ENCODE assay signal across 9 cellular contexts in the genomic region with DNA sequence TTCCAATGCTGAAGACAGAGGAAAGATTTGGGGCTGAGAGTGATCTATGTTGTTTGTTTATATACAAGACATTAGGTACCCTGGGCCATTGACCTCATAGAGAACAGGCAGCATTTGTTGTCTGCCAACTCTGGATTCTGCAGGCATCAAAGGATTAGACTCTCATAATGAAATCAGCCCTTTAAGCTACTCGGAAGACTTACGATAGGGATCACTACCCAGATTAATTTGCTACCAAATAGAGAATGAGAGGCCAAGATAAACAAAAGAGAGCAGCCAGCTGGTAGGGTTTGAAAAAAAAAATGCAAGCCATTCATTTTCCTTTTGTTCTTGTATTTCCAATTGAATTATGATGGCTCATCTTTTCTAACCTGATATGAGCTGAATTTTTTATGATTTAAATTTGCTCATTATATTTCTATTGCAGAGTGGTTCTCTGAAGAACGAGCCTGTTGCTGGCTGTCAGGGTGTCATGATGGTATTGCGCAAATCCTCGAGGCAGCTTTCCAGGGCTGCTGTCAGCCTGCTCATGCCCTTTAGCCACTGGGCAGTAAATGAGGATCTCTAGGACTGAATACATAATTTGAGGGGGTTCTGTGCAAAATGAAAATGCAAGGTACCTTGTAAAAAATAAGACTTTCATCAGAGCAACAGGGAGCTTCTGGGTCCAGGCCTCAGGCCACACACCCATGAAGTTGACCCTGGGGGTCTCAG.
DNase-seq lines count a peak whose midpoint lies in the region; FAIRE-seq and TF ChIP-seq lines count a peak whose summit lies in the region.
"Had no signal": no experiment of that assay in that cellular context is flagged by ENCODE, and none has a peak within 500 bp of the region (broad histone marks: within the 10 kb centered on the region; RNA-seq: fewer than 3 reads in every experiment).

No MANE protein-coding gene starts in this region.

- H2AFZ ChIP-seq in astrocyte (ENCODE audit: low read depth, low read length), result no peak overlapping the region

- BruUV-seq in A673 (replicated peaks; lab: Mats Ljungman, UMichigan), result no TSS peak

- no peaks in the 10 kb centered on the region for H4K20me1 ChIP-seq in astrocyte (ENCODE audit: insufficient read depth, low read length)

- intact Hi-C loops in A673 (cut with micrococcal nuclease; ENCODE audit: unreplicated experiment), result no loop called here
- intact Hi-C loops in testis (cut with DNase I; ENCODE audit: low total_unique reads), result no loop called here

- POLR2A ChIA-PET in A673 (lab: Charles Lee; ENCODE audit: low non-redundant PET), result interaction anchor here (0.7 kb wide), 1 partner anchor 454 kb away, joined by 3 read pairs; no protein-coding TSS in a partner anchor

- H3K9me3 ChIP-seq in astrocyte (ENCODE audit: insufficient read depth, low read depth, low read length) (no peaks in the 10 kb centered on the region), A673 (ENCODE audit: low read depth, low read length, poor library complexity, severe bottlenecking) (no peaks in the 10 kb centered on the region), testis (no peaks in the 10 kb centered on the region)

- H3K9ac ChIP-seq in astrocyte (ENCODE audit: low read length), result no peak overlapping the region

- no peak for FAIRE-seq in astrocyte (lab: Jason Lieb, UNC)

- peaks cover 9% of the 10 kb centered on the region for H3K9me3 Mint-ChIP-seq in astrocyte (ENCODE audit: unreplicated experiment)

- CTCF ChIA-PET in A673 (lab: Charles Lee), result no interaction called here

- H3K4me1 ChIP-seq in astrocyte (ENCODE audit: insufficient read depth, low read length) (no peaks in the 10 kb centered on the region), A673 (ENCODE audit: insufficient read depth, low read length, poor library complexity, severe bottlenecking) (no peaks in the 10 kb centered on the region), testis (no peaks in the 10 kb centered on the region)

- no peaks in the 10 kb centered on the region for H3K79me2 ChIP-seq in astrocyte (ENCODE audit: insufficient read depth, low read length)

- peak; percentile 38 for DNase-seq in Ammon's horn (ENCODE audit: low spot score)
- DNase-seq in NCI-H1417 treated with DMSO at 0.1 percent for 48 hours (lab: John Stamatoyannopoulos, UW), result peak; percentile 22
- DNase-seq in astrocyte (ENCODE audit: low read depth), result peak; percentile 15
- peak; percentile 57 for DNase-seq in kidney glomerular epithelial cell (lab: John Stamatoyannopoulos, UW)
- DNase-seq in A673 (ENCODE audit: low spot score), result no peak
- DNase-seq in cortex of kidney (lab: John Stamatoyannopoulos, UW), result no peak
- DNase-seq in activated CD8-positive, alpha-beta memory T cell treated with anti-CD3 and anti-CD28 coated beads, Interleukin-2, amount 50 U/mL, for 48 hours, result no peak
- no peak for DNase-seq in testis
- DNase-seq: CD4-positive, alpha-beta memory T cell had no signal

- no peak overlapping the region for H3K4me3 ChIP-seq in astrocyte (ENCODE audit: insufficient read depth, low read depth, low read length)
- H3K4me3 ChIP-seq in A673 (ENCODE audit: low read depth, low read length, poor library complexity, severe bottlenecking), result no peak overlapping the region
- no peak overlapping the region for H3K4me3 ChIP-seq in testis

- no peak overlapping the region for H3K4me2 ChIP-seq in astrocyte (ENCODE audit: low read length)

- H3K27ac Mint-ChIP-seq in astrocyte (ENCODE audit: unreplicated experiment), result no peak overlapping the region
- H3K27ac Mint-ChIP-seq: CD4-positive, alpha-beta memory T cell had no signal

- TF ChIP-seq POLR2A in testis (IDR thresholded peaks at IDR 0.05), result no peak

- H3K4me3 Mint-ChIP-seq in astrocyte (ENCODE audit: unreplicated experiment), result no peak overlapping the region
- H3K4me3 Mint-ChIP-seq: CD4-positive, alpha-beta memory T cell had no signal

- TF ChIP-seq CTCF in astrocyte (IDR thresholded peaks at IDR 0.05; ENCODE audit: insufficient read depth, low read depth, low read length) (no peak), A673 (conservative IDR thresholded peaks at IDR 0.05; ENCODE audit: low read depth, low read length) (no peak), testis (IDR thresholded peaks at IDR 0.05) (no peak)

- no peaks in the 10 kb centered on the region for H3K36me3 Mint-ChIP-seq in astrocyte (ENCODE audit: low read depth, unreplicated experiment)
- H3K36me3 Mint-ChIP-seq: CD4-positive, alpha-beta memory T cell had no signal

- WGBS in testis, 2 donors, result 55 to 58% methylated on average over 5 of the region's 5 CpGs

- no peak overlapping the region for H3K27ac ChIP-seq in astrocyte (ENCODE audit: low read depth, low read length)
- no peak overlapping the region for H3K27ac ChIP-seq in A673 (ENCODE audit: low read depth, low read length, poor library complexity, severe bottlenecking)
- no peak overlapping the region for H3K27ac ChIP-seq in testis

- no peaks in the 10 kb centered on the region for H3K27me3 ChIP-seq in astrocyte (ENCODE audit: insufficient read depth, low read length)
- H3K27me3 ChIP-seq in A673 (replicated peaks; ENCODE audit: insufficient read depth, low read depth, low read length, poor library complexity), result no peaks in the 10 kb centered on the region
- no peaks in the 10 kb centered on the region for H3K27me3 ChIP-seq in testis

- no peaks in the 10 kb centered on the region for H3K36me3 ChIP-seq in astrocyte (ENCODE audit: insufficient read depth, low read length)
- no peaks in the 10 kb centered on the region for H3K36me3 ChIP-seq in A673 (ENCODE audit: insufficient read depth, low read length, poor library complexity, severe bottlenecking)
- no peaks in the 10 kb centered on the region for H3K36me3 ChIP-seq in testis (ENCODE audit: low read depth, missing control alignments)

- H3K4me1 Mint-ChIP-seq in astrocyte (ENCODE audit: low read depth, unreplicated experiment), result no peaks in the 10 kb centered on the region
- H3K4me1 Mint-ChIP-seq: CD4-positive, alpha-beta memory T cell had no signal

- H3K27me3 Mint-ChIP-seq in astrocyte (ENCODE audit: low read depth, unreplicated experiment), result peaks cover 2% of the 10 kb centered on the region

Comparison
In these comparisons a context has a peak if more than half of its experiments do, and no peak if none do; other contexts are left out.
1. DNase-seq: peak in Ammon's horn (single experiment), NCI-H1417 treated with DMSO at 0.1 percent for 48 hours (single experiment), astrocyte (single experiment) and kidney glomerular epithelial cell (single experiment); none in A673 (single experiment), cortex of kidney (single experiment), activated CD8-positive, alpha-beta memory T cell treated with anti-CD3 and anti-CD28 coated beads, Interleukin-2, amount 50 U/mL, for 48 hours (single experiment) and testis (single experiment).